In the genomic region with DNA sequence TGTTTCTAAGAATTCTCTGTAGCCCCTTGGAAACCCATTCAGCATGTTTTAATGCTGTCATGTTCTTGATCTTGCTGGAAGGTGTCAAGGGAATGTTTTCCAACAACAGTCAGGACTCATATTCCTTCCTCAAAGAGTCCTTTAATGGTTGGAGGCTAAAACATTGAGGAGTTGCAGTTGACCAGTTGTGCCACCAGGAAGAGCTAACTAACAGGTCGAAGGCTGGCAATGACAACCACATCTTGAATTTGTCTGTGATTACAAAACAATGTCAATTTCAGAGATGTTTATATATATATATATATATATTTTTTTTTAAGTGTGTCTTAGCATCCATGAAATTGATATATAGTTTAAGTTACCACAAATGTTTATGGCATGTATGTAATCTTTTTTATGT, we compare ENCODE assay signal across 12 cellular contexts.
DNase-seq lines count a peak whose midpoint lies in the region; ATAC-seq and TF ChIP-seq lines count a peak whose summit lies in the region.
"Had no signal": no experiment of that assay in that cellular context is flagged by ENCODE, and none has a peak within 500 bp of the region (broad histone marks: within the 10 kb centered on the region; RNA-seq: fewer than 3 reads in every experiment).

No MANE protein-coding gene starts in this region.

- H2BK20ac ChIP-seq in IMR-90 (ENCODE audit: low read depth, low read length), result no peak overlapping the region

- H2AK9ac ChIP-seq in IMR-90 (replicated peaks; ENCODE audit: low read depth, low read length, poor library complexity), result no peak overlapping the region

- H3K14ac ChIP-seq in IMR-90 (replicated peaks; ENCODE audit: low read depth, low read length), result no peak overlapping the region

- DNase-seq in BJ (ENCODE audit: low read depth) (no peak), IMR-90 (no peak), choroid plexus epithelial cell (ENCODE audit: low read depth) (peak; percentile 30), mesendoderm (peak; percentile 69)
- no peak for DNase-seq in activated naive CD4-positive, alpha-beta T cell treated with anti-CD3 and anti-CD28 coated beads, Interleukin-2, amount 10 ng/mL, durations not matched to agents 7 days and 5 days
- DNase-seq: adrenal gland, DND-41, nephron progenitor cell, T-helper 2 cell had no signal

- no peak overlapping the region for H2BK15ac ChIP-seq in IMR-90 (ENCODE audit: low read depth, low read length)
- H2BK15ac ChIP-seq in mesendoderm (replicated peaks; ENCODE audit: low read depth), result no peak overlapping the region

- no peaks in the 10 kb centered on the region for H3K36me3 ChIP-seq in BJ (ENCODE audit: control insufficient read depth, insufficient read depth, low read length)
- no peaks in the 10 kb centered on the region for H3K36me3 ChIP-seq in IMR-90 (ENCODE audit: control insufficient read depth, insufficient read depth, low read length)
- H3K36me3 ChIP-seq in mesendoderm (ENCODE audit: control insufficient read depth, insufficient read depth, low read length), result no peaks in the 10 kb centered on the region
- H3K36me3 ChIP-seq: adrenal gland had no signal

- H3K4me1 Mint-ChIP-seq in activated naive CD4-positive, alpha-beta T cell treated with anti-CD3 and anti-CD28 coated beads, Interleukin-2, amount 10 ng/mL, durations not matched to agents 7 days and 5 days, result no peaks in the 10 kb centered on the region

- H4K8ac ChIP-seq in IMR-90 (ENCODE audit: low read depth in 2 of 2, low read length in 2 of 2) (no peak overlapping the region), mesendoderm (ENCODE audit: low read depth, low read length) (no peak overlapping the region)

- H3K27me3 Mint-ChIP-seq in activated naive CD4-positive, alpha-beta T cell treated with anti-CD3 and anti-CD28 coated beads, Interleukin-2, amount 10 ng/mL, durations not matched to agents 7 days and 5 days, result peaks cover 7% of the 10 kb centered on the region

- no peak overlapping the region for H3K4ac ChIP-seq in IMR-90 (ENCODE audit: low read depth, low read length)
- H3K4ac ChIP-seq in mesendoderm (ENCODE audit: low read depth, low read length), result no peak overlapping the region

- in situ Hi-C loops in IMR-90 (cut with MboI; ENCODE audit: low sequenced_read_pairs), result no loop called here

- no peak for TF ChIP-seq POLR2A in IMR-90 (IDR thresholded peaks at IDR 0.05; ENCODE audit: low read depth, low read length)

- no peak for TF ChIP-seq RAD21 in IMR-90 (IDR thresholded peaks at IDR 0.05; ENCODE audit: low read length)

- H3K79me1 ChIP-seq in IMR-90 (ENCODE audit: low read depth in 1 of 2, low read length in 2 of 2), result no peaks in the 10 kb centered on the region
- H3K79me1 ChIP-seq in mesendoderm (ENCODE audit: low read length), result no peaks in the 10 kb centered on the region

- H3K23ac ChIP-seq in IMR-90 (ENCODE audit: low read depth, low read length) (no peak overlapping the region), mesendoderm (ENCODE audit: low read length) (no peak overlapping the region)

- no peaks in the 10 kb centered on the region for H3K9me1 ChIP-seq in IMR-90 (ENCODE audit: insufficient read depth, low read length)

- no peak overlapping the region for H2BK120ac ChIP-seq in IMR-90 (ENCODE audit: low read depth, low read length)
- H2BK120ac ChIP-seq in mesendoderm (ENCODE audit: low read depth, low read length), result no peak overlapping the region

- no peaks in the 10 kb centered on the region for H3K9me3 Mint-ChIP-seq in activated naive CD4-positive, alpha-beta T cell treated with anti-CD3 and anti-CD28 coated beads, Interleukin-2, amount 10 ng/mL, durations not matched to agents 7 days and 5 days
- H3K9me3 Mint-ChIP-seq: nephron progenitor cell had no signal

- no peak overlapping the region for H2BK5ac ChIP-seq in IMR-90 (ENCODE audit: low read depth, low read length, poor library complexity, severe bottlenecking)
- no peak overlapping the region for H2BK5ac ChIP-seq in mesendoderm (ENCODE audit: low read length)

- H3K9ac ChIP-seq in IMR-90 (ENCODE audit: low read depth, low read length) (no peak overlapping the region), mesendoderm (ENCODE audit: low read length) (no peak overlapping the region)

- H3K4me1 ChIP-seq in IMR-90 (ENCODE audit: control insufficient read depth, insufficient read depth, low read length) (no peaks in the 10 kb centered on the region; the same call in 1 of the 2 replicates), mesendoderm (ENCODE audit: control insufficient read depth, low read depth, low read length) (peaks cover 3% of the 10 kb centered on the region)

- intact Hi-C loops in IMR-90 (cut with micrococcal nuclease), result no loop called here

- ATAC-seq in IMR-90 (ENCODE audit: low read depth) (no peak), GM21447 (IDR thresholded peaks at IDR 0.05; ENCODE audit: unreplicated experiment) (no peak), HG03135 (IDR thresholded peaks at IDR 0.05; ENCODE audit: unreplicated experiment) (no peak), GM19023 (IDR thresholded peaks at IDR 0.05; ENCODE audit: unreplicated experiment) (no peak)

- H2AK5ac ChIP-seq in IMR-90 (ENCODE audit: low read depth, low read length), result no peak overlapping the region
- H2AK5ac ChIP-seq in mesendoderm (ENCODE audit: low read length), result no peak overlapping the region

- WGBS in IMR-90 (ENCODE audit: extremely low coverage in 2 of 2, insufficient read length in 1 of 2), 2 experiments, result no CpG with 5 or more reads among the region's 1 CpG
- WGBS in mesendoderm (ENCODE audit: extremely low coverage, insufficient coverage, low lambda C conversion rate), result no CpG with 5 or more reads among the region's 1 CpG

- H3K36me3 Mint-ChIP-seq in activated naive CD4-positive, alpha-beta T cell treated with anti-CD3 and anti-CD28 coated beads, Interleukin-2, amount 10 ng/mL, durations not matched to agents 7 days and 5 days, result no peaks in the 10 kb centered on the region

- TF ChIP-seq CTCF in BJ (IDR thresholded peaks at IDR 0.05; ENCODE audit: insufficient read depth, low read depth, low read length) (peak; percentile 7; the same call in 1 of the 2 replicates), IMR-90 (conservative IDR thresholded peaks at IDR 0.05; ENCODE audit: low read depth, low read length) (0 out of 2 replicates have a peak, but pooled peaks have one; percentile 8), choroid plexus epithelial cell (conservative IDR thresholded peaks at IDR 0.05; ENCODE audit: low read depth, low read length) (peak; percentile 33)

- H3K4me2 ChIP-seq in IMR-90 (ENCODE audit: low read depth, low read length) (no peak overlapping the region), mesendoderm (ENCODE audit: low read length) (no peak overlapping the region)

- no peak overlapping the region for H3K27ac ChIP-seq in IMR-90 (ENCODE audit: insufficient read depth, low read length)
- H3K27ac ChIP-seq in mesendoderm (ENCODE audit: low read depth, low read length), result no peak overlapping the region
- H3K27ac ChIP-seq: adrenal gland had no signal

- POLR2A ChIA-PET in BJ (lab: Charles Lee) (no interaction called here), IMR-90 (lab: Charles Lee; ENCODE audit: unreplicated experiment) (no interaction called here)

- no peak overlapping the region for H4K5ac ChIP-seq in IMR-90 (ENCODE audit: low read depth, low read length)
- no peak overlapping the region for H4K5ac ChIP-seq in mesendoderm (ENCODE audit: low read length)

- CTCF ChIA-PET in BJ (lab: Yijun Ruan, JAX), result interaction anchor here (1.0 to 3.8 kb wide), 4 partner anchors 9 to 25 kb away, joined by 3 to 34 read pairs (median 6); no protein-coding TSS in a partner anchor
- CTCF ChIA-PET in IMR-90 (lab: Yijun Ruan, JAX), result interaction anchor here (1.2 to 2.1 kb wide), 3 partner anchors 8 to 14 kb away, joined by 4 to 6 read pairs (median 6); no protein-coding TSS in a partner anchor
- CTCF ChIA-PET in activated naive CD4-positive, alpha-beta T cell treated with anti-CD3 and anti-CD28 coated beads, Interleukin-2, amount 10 ng/mL, durations not matched to agents 7 days and 5 days (lab: Charles Lee), result interaction anchor here (1.0 kb wide), 1 partner anchor 8 kb away, joined by 4 read pairs; no protein-coding TSS in a partner anchor

- no peak overlapping the region for H3K27ac Mint-ChIP-seq in activated naive CD4-positive, alpha-beta T cell treated with anti-CD3 and anti-CD28 coated beads, Interleukin-2, amount 10 ng/mL, durations not matched to agents 7 days and 5 days
- H3K27ac Mint-ChIP-seq: nephron progenitor cell had no signal

- no peak overlapping the region for H3K4me3 ChIP-seq in BJ (ENCODE audit: low read depth, low read length)
- H3K4me3 ChIP-seq in IMR-90 (ENCODE audit: insufficient read depth, low read depth, low read length), result no peak overlapping the region
- H3K4me3 ChIP-seq in choroid plexus epithelial cell (ENCODE audit: low read depth, low read length), result no peak overlapping the region
- no peak overlapping the region for H3K4me3 ChIP-seq in mesendoderm (ENCODE audit: low read length)
- H3K4me3 ChIP-seq: adrenal gland had no signal

- H3K18ac ChIP-seq in IMR-90 (ENCODE audit: low read depth, low read length) (no peak overlapping the region), mesendoderm (ENCODE audit: low read length) (no peak overlapping the region)

- H3K9me3 ChIP-seq in IMR-90 (ENCODE audit: control insufficient read depth, insufficient read depth, low read length), result no peaks in the 10 kb centered on the region
- H3K9me3 ChIP-seq: adrenal gland had no signal

- no peak overlapping the region for H4K91ac ChIP-seq in IMR-90 (ENCODE audit: insufficient read depth, low read depth, low read length)

- H3K56ac ChIP-seq in IMR-90 (ENCODE audit: extremely low read depth, insufficient read depth, low read length) (no peak overlapping the region), mesendoderm (ENCODE audit: low read length) (peak overlapping the region; percentile 38)

- H2AFZ ChIP-seq in IMR-90 (replicated peaks; ENCODE audit: low read length, poor library complexity), result no peak overlapping the region

- H3K4me3 Mint-ChIP-seq in activated naive CD4-positive, alpha-beta T cell treated with anti-CD3 and anti-CD28 coated beads, Interleukin-2, amount 10 ng/mL, durations not matched to agents 7 days and 5 days, result no peak overlapping the region
- H3K4me3 Mint-ChIP-seq: nephron progenitor cell had no signal

- dilution Hi-C loops in IMR-90 (cut with HindIII; ENCODE audit: low sequenced_read_pairs, unreplicated experiment), result no loop called here

- H3K79me2 ChIP-seq in mesendoderm (ENCODE audit: control insufficient read depth, insufficient read depth, low read length), result no peaks in the 10 kb centered on the region

- H3K27me3 ChIP-seq in BJ (ENCODE audit: control insufficient read depth, insufficient read depth, low read length), result no peaks in the 10 kb centered on the region
- H3K27me3 ChIP-seq in IMR-90 (ENCODE audit: control insufficient read depth, insufficient read depth, low read length), result peaks cover 4% of the 10 kb centered on the region; the same call in 1 of the 2 replicates
- no peaks in the 10 kb centered on the region for H3K27me3 ChIP-seq in mesendoderm (ENCODE audit: insufficient read depth, low read length, poor library complexity)
- H3K27me3 ChIP-seq: adrenal gland had no signal

- no TSS peak for BruUV-seq in IMR-90 (replicated peaks; lab: Mats Ljungman, UMichigan)

- H4K20me1 ChIP-seq in IMR-90 (ENCODE audit: insufficient read depth, low read length), result no peaks in the 10 kb centered on the region

TF ChIP-seq in IMR-90, 13 proteins besides CTCF, POLR2A, EP300 and RAD21 (continues in another document):
- no peak for TF ChIP-seq FOS (IDR thresholded peaks at IDR 0.05; ENCODE audit: low read depth, low read length)
- no peak for TF ChIP-seq RCOR1 (IDR thresholded peaks at IDR 0.05; ENCODE audit: insufficient replicate concordance, low read length)

Comparison
In these comparisons a context has a peak if more than half of its experiments do, and no peak if none do; other contexts are left out.
1. DNase-seq: peak in choroid plexus epithelial cell (single experiment) and mesendoderm (single experiment); none in BJ (single experiment), IMR-90 (single experiment) and activated naive CD4-positive, alpha-beta T cell treated with anti-CD3 and anti-CD28 coated beads, Interleukin-2, amount 10 ng/mL, durations not matched to agents 7 days and 5 days (single experiment).
2. Peak in every context shown above with its lines, with median percentiles within 50 percentile points of each other: CTCF ChIP-seq.